Comparison of ENCODE assay signal across 2 cellular contexts in genomic region chr14:100466111-100466856, GRCh38.
A peak's percentile ranks its signal among the peaks of the same experiment; 100 is the strongest.
TF ChIP-seq lines count a peak whose summit lies in the region.

No MANE protein-coding gene starts in this region.

TF ChIP-seq in GM23338, 12 proteins besides CTCF, POLR2A, EP300 and RAD21:
- TF ChIP-seq, protein P1, sequence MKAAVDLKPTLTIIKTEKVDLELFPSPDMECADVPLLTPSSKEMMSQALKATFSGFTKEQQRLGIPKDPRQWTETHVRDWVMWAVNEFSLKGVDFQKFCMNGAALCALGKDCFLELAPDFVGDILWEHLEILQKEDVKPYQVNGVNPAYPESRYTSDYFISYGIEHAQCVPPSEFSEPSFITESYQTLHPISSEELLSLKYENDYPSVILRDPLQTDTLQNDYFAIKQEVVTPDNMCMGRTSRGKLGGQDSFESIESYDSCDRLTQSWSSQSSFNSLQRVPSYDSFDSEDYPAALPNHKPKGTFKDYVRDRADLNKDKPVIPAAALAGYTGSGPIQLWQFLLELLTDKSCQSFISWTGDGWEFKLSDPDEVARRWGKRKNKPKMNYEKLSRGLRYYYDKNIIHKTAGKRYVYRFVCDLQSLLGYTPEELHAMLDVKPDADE (IDR thresholded peaks at IDR 0.05): no peak
- TF ChIP-seq, protein P2, sequence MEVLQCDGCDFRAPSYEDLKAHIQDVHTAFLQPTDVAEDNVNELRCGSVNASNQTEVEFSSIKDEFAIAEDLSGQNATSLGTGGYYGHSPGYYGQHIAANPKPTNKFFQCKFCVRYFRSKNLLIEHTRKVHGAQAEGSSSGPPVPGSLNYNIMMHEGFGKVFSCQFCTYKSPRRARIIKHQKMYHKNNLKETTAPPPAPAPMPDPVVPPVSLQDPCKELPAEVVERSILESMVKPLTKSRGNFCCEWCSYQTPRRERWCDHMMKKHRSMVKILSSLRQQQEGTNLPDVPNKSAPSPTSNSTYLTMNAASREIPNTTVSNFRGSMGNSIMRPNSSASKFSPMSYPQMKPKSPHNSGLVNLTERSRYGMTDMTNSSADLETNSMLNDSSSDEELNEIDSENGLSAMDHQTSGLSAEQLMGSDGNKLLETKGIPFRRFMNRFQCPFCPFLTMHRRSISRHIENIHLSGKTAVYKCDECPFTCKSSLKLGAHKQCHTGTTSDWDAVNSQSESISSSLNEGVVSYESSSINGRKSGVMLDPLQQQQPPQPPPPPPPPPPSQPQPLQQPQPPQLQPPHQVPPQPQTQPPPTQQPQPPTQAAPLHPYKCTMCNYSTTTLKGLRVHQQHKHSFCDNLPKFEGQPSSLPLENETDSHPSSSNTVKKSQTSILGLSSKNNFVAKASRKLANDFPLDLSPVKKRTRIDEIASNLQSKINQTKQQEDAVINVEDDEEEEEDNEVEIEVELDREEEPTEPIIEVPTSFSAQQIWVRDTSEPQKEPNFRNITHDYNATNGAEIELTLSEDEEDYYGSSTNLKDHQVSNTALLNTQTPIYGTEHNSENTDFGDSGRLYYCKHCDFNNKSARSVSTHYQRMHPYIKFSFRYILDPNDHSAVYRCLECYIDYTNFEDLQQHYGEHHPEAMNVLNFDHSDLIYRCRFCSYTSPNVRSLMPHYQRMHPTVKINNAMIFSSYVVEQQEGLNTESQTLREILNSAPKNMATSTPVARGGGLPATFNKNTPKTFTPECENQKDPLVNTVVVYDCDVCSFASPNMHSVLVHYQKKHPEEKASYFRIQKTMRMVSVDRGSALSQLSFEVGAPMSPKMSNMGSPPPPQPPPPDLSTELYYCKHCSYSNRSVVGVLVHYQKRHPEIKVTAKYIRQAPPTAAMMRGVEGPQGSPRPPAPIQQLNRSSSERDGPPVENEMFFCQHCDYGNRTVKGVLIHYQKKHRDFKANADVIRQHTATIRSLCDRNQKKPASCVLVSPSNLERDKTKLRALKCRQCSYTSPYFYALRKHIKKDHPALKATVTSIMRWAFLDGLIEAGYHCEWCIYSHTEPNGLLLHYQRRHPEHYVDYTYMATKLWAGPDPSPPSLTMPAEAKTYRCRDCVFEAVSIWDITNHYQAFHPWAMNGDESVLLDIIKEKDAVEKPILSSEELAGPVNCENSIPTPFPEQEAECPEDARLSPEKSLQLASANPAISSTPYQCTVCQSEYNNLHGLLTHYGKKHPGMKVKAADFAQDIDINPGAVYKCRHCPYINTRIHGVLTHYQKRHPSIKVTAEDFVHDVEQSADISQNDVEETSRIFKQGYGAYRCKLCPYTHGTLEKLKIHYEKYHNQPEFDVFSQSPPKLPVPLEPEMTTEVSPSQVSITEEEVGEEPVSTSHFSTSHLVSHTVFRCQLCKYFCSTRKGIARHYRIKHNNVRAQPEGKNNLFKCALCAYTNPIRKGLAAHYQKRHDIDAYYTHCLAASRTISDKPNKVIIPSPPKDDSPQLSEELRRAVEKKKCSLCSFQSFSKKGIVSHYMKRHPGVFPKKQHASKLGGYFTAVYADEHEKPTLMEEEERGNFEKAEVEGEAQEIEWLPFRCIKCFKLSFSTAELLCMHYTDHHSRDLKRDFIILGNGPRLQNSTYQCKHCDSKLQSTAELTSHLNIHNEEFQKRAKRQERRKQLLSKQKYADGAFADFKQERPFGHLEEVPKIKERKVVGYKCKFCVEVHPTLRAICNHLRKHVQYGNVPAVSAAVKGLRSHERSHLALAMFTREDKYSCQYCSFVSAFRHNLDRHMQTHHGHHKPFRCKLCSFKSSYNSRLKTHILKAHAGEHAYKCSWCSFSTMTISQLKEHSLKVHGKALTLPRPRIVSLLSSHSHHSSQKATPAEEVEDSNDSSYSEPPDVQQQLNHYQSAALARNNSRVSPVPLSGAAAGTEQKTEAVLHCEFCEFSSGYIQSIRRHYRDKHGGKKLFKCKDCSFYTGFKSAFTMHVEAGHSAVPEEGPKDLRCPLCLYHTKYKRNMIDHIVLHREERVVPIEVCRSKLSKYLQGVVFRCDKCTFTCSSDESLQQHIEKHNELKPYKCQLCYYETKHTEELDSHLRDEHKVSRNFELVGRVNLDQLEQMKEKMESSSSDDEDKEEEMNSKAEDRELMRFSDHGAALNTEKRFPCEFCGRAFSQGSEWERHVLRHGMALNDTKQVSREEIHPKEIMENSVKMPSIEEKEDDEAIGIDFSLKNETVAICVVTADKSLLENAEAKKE (CRISPR knock-in tag; IDR thresholded peaks at IDR 0.05): 0 out of 2 replicates have a peak, but pooled peaks have one; percentile 9

TF ChIP-seq in H1, 55 proteins besides CTCF, POLR2A, EP300 and RAD21:
- TF ChIP-seq YY1 (IDR thresholded peaks at IDR 0.05; ENCODE audit: low read depth, low read length): peak; percentile 87
- TF ChIP-seq SIN3A (conservative IDR thresholded peaks at IDR 0.05 in 1 of 2, IDR thresholded peaks at IDR 0.05 in 1 of 2; ENCODE audit: low read depth in 1 of 2, low read length in 2 of 2): peak in 1 of 2 experiments; percentile 45; a peak in 1 of 4 replicates
- TF ChIP-seq CREB1 (IDR thresholded peaks at IDR 0.05): no peak
- peak; percentile 88 for TF ChIP-seq MAX (IDR thresholded peaks at IDR 0.05)
- no peak for TF ChIP-seq EGR1 (IDR thresholded peaks at IDR 0.05; ENCODE audit: borderline replicate concordance, low read depth, low read length)
- TF ChIP-seq KDM1A (IDR thresholded peaks at IDR 0.05; ENCODE audit: borderline replicate concordance, low read length): peak; percentile 74; the same call in 1 of the 2 replicates
